Comparison of ENCODE assay signal across 18 cellular contexts in genomic region chr2:157504623-157505022, GRCh38.
DNase-seq lines count a peak whose midpoint lies in the region; ATAC-seq and TF ChIP-seq lines count a peak whose summit lies in the region.
"Had no signal": no experiment of that assay in that cellular context is flagged by ENCODE, and none has a peak within 500 bp of the region (broad histone marks: within the 10 kb centered on the region; RNA-seq: fewer than 3 reads in every experiment).

No MANE protein-coding gene starts in this region.

- no peak overlapping the region for H3K27ac Mint-ChIP-seq in activated CD4-positive, alpha-beta T cell treated with anti-CD3 and anti-CD28 coated beads, Interleukin-2, amount 10 ng/mL, durations not matched to agents 24 days and 14 days
- H3K27ac Mint-ChIP-seq in activated CD8-positive, alpha-beta T cell treated with anti-CD3 and anti-CD28 coated beads, Interleukin-2, amount 10 ng/mL, durations not matched to agents 7 days and 5 days, result no peak overlapping the region
- H3K27ac Mint-ChIP-seq: CD14-positive monocyte; CD4-positive, alpha-beta memory T cell; HFFc6 had no signal

- DNase-seq in activated CD4-positive, alpha-beta T cell treated with anti-CD3 and anti-CD28 coated beads, Interleukin-2, amount 10 ng/mL, durations not matched to agents 24 days and 14 days, result peak; percentile 25
- no peak for DNase-seq in activated CD4-positive, alpha-beta T cell treated with anti-CD3 and anti-CD28 coated beads for 1 hour
- no peak for DNase-seq in Panc1 (ENCODE audit: low read depth, low spot score)
- peak; percentile 25 to 35 for DNase-seq in left colon
- DNase-seq in transverse colon, result peak; percentile 29
- DNase-seq in NCI-H2081 (lab: John Stamatoyannopoulos, UW), result no peak
- DNase-seq in testis, result no peak
- no peak for DNase-seq in activated CD8-positive, alpha-beta T cell treated with anti-CD3 and anti-CD28 coated beads, Interleukin-2, amount 10 ng/mL, durations not matched to agents 7 days and 5 days
- DNase-seq: 8988T; CD4-positive, alpha-beta memory T cell; DMS79 treated with DMSO at 0.1 percent for 48 hours; GF-D8; GOT3; H7; HFFc6 had no signal

- no peak for TF ChIP-seq POLR2A in transverse colon (IDR thresholded peaks at IDR 0.05)
- no peak for TF ChIP-seq POLR2A in testis (IDR thresholded peaks at IDR 0.05)

- H3K4me1 ChIP-seq in Panc1 (ENCODE audit: control insufficient read depth, insufficient read depth, low read length) (no peaks in the 10 kb centered on the region), transverse colon (peaks cover 0 to 11% (median 7%) of the 10 kb centered on the region in 4 donors), testis (peaks cover 5% of the 10 kb centered on the region)

- in situ Hi-C loops in Panc1 (cut with HindIII; ENCODE audit: low pct_unique_long_range_greater_than_20kb, low sequenced_read_pairs), result no loop called here
- in situ Hi-C loops in transverse colon (cut with MboI; ENCODE audit: low pct_ligation_motif_present in 1 of 4, low pct_unique_long_range_greater_than_20kb in 1 of 4, low sequenced_read_pairs in 3 of 4), result loop anchor here in 3 of 4 donors (25.0 kb wide), 1 partner anchor 258 kb away; no protein-coding TSS in a partner anchor

- TF ChIP-seq EP300 in transverse colon (IDR thresholded peaks at IDR 0.05; ENCODE audit: low read depth), result no peak

- no peak for ATAC-seq in Panc1
- peak; percentile 89 for ATAC-seq in left colon
- ATAC-seq in activated CD8-positive, alpha-beta T cell treated with anti-CD3 and anti-CD28 coated beads, Interleukin-2, amount 10 ng/mL, durations not matched to agents 7 days and 5 days, result no peak
- ATAC-seq: HCT116 had no signal

- H3K36me3 Mint-ChIP-seq in activated CD4-positive, alpha-beta T cell treated with anti-CD3 and anti-CD28 coated beads, Interleukin-2, amount 10 ng/mL, durations not matched to agents 24 days and 14 days (ENCODE audit: low read depth), result peaks cover 2% of the 10 kb centered on the region
- peaks cover 4% of the 10 kb centered on the region for H3K36me3 Mint-ChIP-seq in activated CD8-positive, alpha-beta T cell treated with anti-CD3 and anti-CD28 coated beads, Interleukin-2, amount 10 ng/mL, durations not matched to agents 7 days and 5 days (ENCODE audit: low read depth)
- H3K36me3 Mint-ChIP-seq: CD14-positive monocyte had no signal

- TF ChIP-seq CTCF in Panc1 (IDR thresholded peaks at IDR 0.05) (peak; percentile 6; the same call in 1 of the 2 replicates), transverse colon (IDR thresholded peaks at IDR 0.05) (no peak), testis (IDR thresholded peaks at IDR 0.05) (no peak)

- WGBS in transverse colon (ENCODE audit: low coverage in 1 of 2), 2 donors, result 65 to 69% methylated on average over 4 of the region's 4 CpGs
- 91 to 94% methylated on average over 4 of the region's 4 CpGs for WGBS in testis, 2 donors

- intact Hi-C loops in activated CD4-positive, alpha-beta T cell treated with anti-CD3 and anti-CD28 coated beads, Interleukin-2, amount 10 ng/mL, durations not matched to agents 24 days and 14 days (cut with micrococcal nuclease), result no loop called here
- intact Hi-C loops in Panc1 (cut with micrococcal nuclease; ENCODE audit: unreplicated experiment), result no loop called here
- intact Hi-C loops in left colon (cut with DNase I, micrococcal nuclease), result no loop called here
- intact Hi-C loops in transverse colon (cut with DNase I; ENCODE audit: low total_unique reads), result no loop called here
- intact Hi-C loops in testis (cut with DNase I; ENCODE audit: low total_unique reads), result no loop called here

- peaks cover 11% of the 10 kb centered on the region for H3K9me3 Mint-ChIP-seq in activated CD4-positive, alpha-beta T cell treated with anti-CD3 and anti-CD28 coated beads, Interleukin-2, amount 10 ng/mL, durations not matched to agents 24 days and 14 days
- H3K9me3 Mint-ChIP-seq in activated CD8-positive, alpha-beta T cell treated with anti-CD3 and anti-CD28 coated beads, Interleukin-2, amount 10 ng/mL, durations not matched to agents 7 days and 5 days (ENCODE audit: insufficient read depth), result no peaks in the 10 kb centered on the region
- H3K9me3 Mint-ChIP-seq: HFFc6 had no signal

- peaks cover 18% of the 10 kb centered on the region for H3K4me1 Mint-ChIP-seq in activated CD4-positive, alpha-beta T cell treated with anti-CD3 and anti-CD28 coated beads, Interleukin-2, amount 10 ng/mL, durations not matched to agents 24 days and 14 days
- peaks cover 13% of the 10 kb centered on the region for H3K4me1 Mint-ChIP-seq in activated CD8-positive, alpha-beta T cell treated with anti-CD3 and anti-CD28 coated beads, Interleukin-2, amount 10 ng/mL, durations not matched to agents 7 days and 5 days (ENCODE audit: low read depth)

- H3K27me3 Mint-ChIP-seq in activated CD4-positive, alpha-beta T cell treated with anti-CD3 and anti-CD28 coated beads, Interleukin-2, amount 10 ng/mL, durations not matched to agents 24 days and 14 days, result peaks cover 12% of the 10 kb centered on the region
- peaks cover 3% of the 10 kb centered on the region for H3K27me3 Mint-ChIP-seq in activated CD8-positive, alpha-beta T cell treated with anti-CD3 and anti-CD28 coated beads, Interleukin-2, amount 10 ng/mL, durations not matched to agents 7 days and 5 days (ENCODE audit: low read depth)

- POLR2A ChIA-PET in Panc1 (lab: Charles Lee), result no interaction called here
- POLR2A ChIA-PET in activated CD8-positive, alpha-beta T cell treated with anti-CD3 and anti-CD28 coated beads, Interleukin-2, amount 10 ng/mL, durations not matched to agents 7 days and 5 days (lab: Charles Lee), result no interaction called here

- H3K27ac ChIP-seq in Panc1 (ENCODE audit: low read length), result no peak overlapping the region
- peak overlapping the region; percentile 33 to 61 (median 55) for H3K27ac ChIP-seq in transverse colon
- no peak overlapping the region for H3K27ac ChIP-seq in testis
- H3K27ac ChIP-seq: BLaER1 had no signal

- no peak overlapping the region for H3K4me3 Mint-ChIP-seq in activated CD4-positive, alpha-beta T cell treated with anti-CD3 and anti-CD28 coated beads, Interleukin-2, amount 10 ng/mL, durations not matched to agents 24 days and 14 days
- H3K4me3 Mint-ChIP-seq in activated CD8-positive, alpha-beta T cell treated with anti-CD3 and anti-CD28 coated beads, Interleukin-2, amount 10 ng/mL, durations not matched to agents 7 days and 5 days, result no peak overlapping the region
- H3K4me3 Mint-ChIP-seq: CD14-positive monocyte; CD4-positive, alpha-beta memory T cell; HFFc6 had no signal

- H3K36me3 ChIP-seq in Panc1 (ENCODE audit: control insufficient read depth, insufficient read depth, low read length) (no peaks in the 10 kb centered on the region), transverse colon (no peaks in the 10 kb centered on the region), testis (ENCODE audit: low read depth, missing control alignments) (no peaks in the 10 kb centered on the region)
- H3K36me3 ChIP-seq: BLaER1 had no signal

- H3K4me3 ChIP-seq in Panc1 (ENCODE audit: low read depth in 2 of 2, low read length in 2 of 2) (no peak overlapping the region), transverse colon (no peak overlapping the region), testis (no peak overlapping the region)
- H3K4me3 ChIP-seq: BLaER1 had no signal

- no TSS peak for BruUV-seq in Panc1 (replicated peaks; lab: Mats Ljungman, UMichigan)

- H3K9me3 ChIP-seq in Panc1 (ENCODE audit: control insufficient read depth, insufficient read depth, low read depth, low read length) (no peaks in the 10 kb centered on the region), transverse colon (peaks cover 0 to 3% of the 10 kb centered on the region in 2 donors), testis (no peaks in the 10 kb centered on the region)

- CTCF ChIA-PET in Panc1 (lab: Charles Lee), result no interaction called here
- CTCF ChIA-PET in activated CD8-positive, alpha-beta T cell treated with anti-CD3 and anti-CD28 coated beads, Interleukin-2, amount 10 ng/mL, durations not matched to agents 7 days and 5 days (lab: Charles Lee), result interaction anchor here (1.0 to 1.5 kb wide), 4 partner anchors 12 to 174 kb away, joined by 3 read pairs; no protein-coding TSS in a partner anchor

- no peaks in the 10 kb centered on the region; the same call in 1 of the 2 replicates for H3K27me3 ChIP-seq in Panc1 (ENCODE audit: control insufficient read depth, insufficient read depth, low read length)
- H3K27me3 ChIP-seq in transverse colon, result no peaks in the 10 kb centered on the region
- no peaks in the 10 kb centered on the region for H3K27me3 ChIP-seq in testis
- H3K27me3 ChIP-seq: BLaER1 had no signal

Comparison
In these comparisons a context has a peak if more than half of its experiments do, and no peak if none do; other contexts are left out.
1. DNase-seq: peak in activated CD4-positive, alpha-beta T cell treated with anti-CD3 and anti-CD28 coated beads, Interleukin-2, amount 10 ng/mL, durations not matched to agents 24 days and 14 days (single experiment), left colon (2 of 2) and transverse colon (single experiment); none in activated CD4-positive, alpha-beta T cell treated with anti-CD3 and anti-CD28 coated beads for 1 hour (single experiment), Panc1 (single experiment), NCI-H2081 (0 of 2), testis (single experiment) and activated CD8-positive, alpha-beta T cell treated with anti-CD3 and anti-CD28 coated beads, Interleukin-2, amount 10 ng/mL, durations not matched to agents 7 days and 5 days (single experiment).
2. H3K27ac ChIP-seq: peak in transverse colon (4 of 4); none in Panc1 (single experiment) and testis (0 of 2).